8 cellular contexts compared by ENCODE assay signal in the genomic region with DNA sequence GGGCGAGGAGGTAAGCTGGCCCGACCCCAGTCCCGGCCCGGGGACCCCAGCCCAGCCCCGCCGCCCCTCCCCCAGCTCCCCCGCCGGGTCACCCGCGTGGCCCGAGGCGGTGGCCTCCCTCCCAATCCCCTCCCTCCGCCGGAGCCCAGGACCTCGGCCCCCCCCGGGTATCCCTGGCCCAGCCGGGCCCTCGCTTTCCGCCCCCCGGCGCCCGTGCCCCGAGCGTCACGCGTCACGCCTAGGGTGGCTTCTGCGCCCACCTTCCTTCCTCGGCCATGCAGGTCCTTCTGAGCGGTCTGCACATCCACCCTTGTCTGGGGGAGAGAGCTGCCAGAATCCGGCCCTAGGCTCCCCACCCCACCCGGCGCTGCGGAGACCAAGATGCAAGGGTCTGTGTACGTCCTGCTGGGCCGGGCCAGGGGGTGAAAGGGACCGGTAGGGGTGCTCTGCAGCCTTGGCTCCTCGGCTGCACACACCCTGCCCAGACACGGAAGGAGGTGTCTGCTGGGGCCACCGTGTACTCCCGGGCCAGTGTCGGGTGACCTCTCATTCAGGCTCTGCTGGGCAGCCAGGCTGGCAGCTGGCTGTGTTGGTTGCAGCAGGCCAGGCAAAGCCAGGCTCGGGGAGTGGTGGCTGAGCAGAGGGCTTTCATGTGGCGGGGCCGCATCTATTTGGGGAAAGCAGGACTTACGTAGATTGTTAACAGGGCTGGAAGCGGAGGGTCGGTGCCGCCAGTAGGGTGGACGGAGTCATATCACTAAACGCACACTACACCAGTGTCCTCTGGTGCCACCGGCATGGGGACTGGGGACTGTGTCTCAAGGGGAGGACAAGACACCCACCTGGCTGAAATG. TPM values are rescaled to one million over a fixed set of nuclear protein-coding genes. Genes with fewer than 3 reads are reported as not detected.
DNase-seq lines count a peak whose midpoint lies in the region; ATAC-seq and TF ChIP-seq lines count a peak whose summit lies in the region.

No MANE protein-coding gene starts in this region.

- peaks cover 19% of the 10 kb centered on the region; the same call in 1 of the 2 replicates for H3K27me3 ChIP-seq in MM.1S (replicated peaks; ENCODE audit: insufficient read depth, low read length)

- TF ChIP-seq CTCF in progenitor cell of endocrine pancreas (IDR thresholded peaks at IDR 0.05; ENCODE audit: unreplicated experiment) (no peak), MM.1S (IDR thresholded peaks at IDR 0.05; ENCODE audit: low read length) (no peak)

- no peaks in the 10 kb centered on the region for H3K36me3 Mint-ChIP-seq in progenitor cell of endocrine pancreas (ENCODE audit: insufficient read depth)

- H3K4me2 ChIP-seq in MM.1S (ENCODE audit: low read depth, low read length), result no peak overlapping the region

- no peaks in the 10 kb centered on the region for H3K79me2 ChIP-seq in MM.1S (ENCODE audit: low read length)

- no peaks in the 10 kb centered on the region for H3K9me3 Mint-ChIP-seq in progenitor cell of endocrine pancreas (ENCODE audit: low read depth)

- no peak overlapping the region for H3K27ac ChIP-seq in MM.1S (ENCODE audit: low read length)

- no peaks in the 10 kb centered on the region for H3F3A ChIP-seq in MM.1S (ENCODE audit: insufficient read depth, low read length)

- H3K4me1 Mint-ChIP-seq in progenitor cell of endocrine pancreas (ENCODE audit: low read depth), result no peaks in the 10 kb centered on the region

- no peak overlapping the region for H3K9ac ChIP-seq in MM.1S (ENCODE audit: low read length)

- ATAC-seq in esophagus mucosa (peak; percentile 26), HG02852 (IDR thresholded peaks at IDR 0.05; ENCODE audit: unreplicated experiment) (no peak)

- H3K9me3 ChIP-seq in MM.1S (replicated peaks; ENCODE audit: insufficient read depth, low read length), result no peaks in the 10 kb centered on the region

- no peaks in the 10 kb centered on the region for H3K9me2 ChIP-seq in MM.1S (replicated peaks; ENCODE audit: insufficient read depth, low read length)

- no peaks in the 10 kb centered on the region for H4K20me1 ChIP-seq in MM.1S (ENCODE audit: insufficient read depth, low read length)

- H2AFZ ChIP-seq in MM.1S (ENCODE audit: low read length), result no peak overlapping the region

- H3K27me3 Mint-ChIP-seq in progenitor cell of endocrine pancreas, result peaks cover 81% of the 10 kb centered on the region

- DNase-seq in D341Med (ENCODE audit: low spot score), result peak; percentile 79
- DNase-seq in NCI-H69 (lab: John Stamatoyannopoulos, UW), result peak; percentile 41
- DNase-seq in progenitor cell of endocrine pancreas (ENCODE audit: low spot score, unreplicated experiment), result no peak
- DNase-seq in MV-4-11 (lab: John Stamatoyannopoulos, UW), result no peak
- no peak for DNase-seq in MM.1S
- DNase-seq in EL, result no peak

- H3K36me3 ChIP-seq in MM.1S (replicated peaks; ENCODE audit: insufficient read depth, low read length), result no peaks in the 10 kb centered on the region

- H3K27ac Mint-ChIP-seq in progenitor cell of endocrine pancreas, result no peak overlapping the region

- no peak overlapping the region for H3K4me3 ChIP-seq in MM.1S (ENCODE audit: low read length)

- H3K4me1 ChIP-seq in MM.1S (ENCODE audit: low read length), result no peaks in the 10 kb centered on the region

- H3K4me3 Mint-ChIP-seq in progenitor cell of endocrine pancreas (ENCODE audit: low read depth), result peak overlapping the region; percentile 60

RNA-seq across cellular contexts. Expression of a gene that starts 0.8 kb away (rescaled TPM):
- total RNA-seq in esophagus mucosa (10.3 TPM), progenitor cell of endocrine pancreas (65.5 and 66.1 TPM in 2 replicates)

Comparison
In these comparisons a context has a peak if more than half of its experiments do, and no peak if none do; other contexts are left out.
1. DNase-seq: peak in D341Med (single experiment) and NCI-H69 (single experiment); none in progenitor cell of endocrine pancreas (single experiment), MV-4-11 (single experiment), MM.1S (single experiment) and EL (single experiment).